ENCODE assay signal across 17 cellular contexts in genomic region chr16:4962716-4963115, GRCh38. TPM values are rescaled to one million over a fixed set of nuclear protein-coding genes. Genes with fewer than 3 reads are reported as not detected.
"Had no signal": no experiment of that assay in that cellular context is flagged by ENCODE, and none has a peak within 500 bp of the region (broad histone marks: within the 10 kb centered on the region; RNA-seq: fewer than 3 reads in every experiment).

No MANE protein-coding gene starts in this region.

- H3K4me3 ChIP-seq: left ventricle myocardium inferior, right atrium auricular region, stomach, transverse colon had no signal

- H3K9me3 Mint-ChIP-seq: activated naive CD8-positive, alpha-beta T cell treated with anti-CD3 and anti-CD28 coated beads, Interleukin-2, amount 50 U/mL, for 24 hours; activated T-helper 1 cell treated with anti-CD3 and anti-CD28 coated beads, Interleukin-12 subunit alpha, Interleukin-12 subunit beta, Interleukin-2, Interleukin-4 antibody, amounts not matched to agents 30 ng/mL and 10 ng/mL and 1 ng/mL, durations not matched to agents 14 hours and 24 hours and 36 hours; neural crest cell; T-helper 1 cell treated with Interleukin-12 subunit alpha and Interleukin-12 subunit beta and Interleukin-4 antibody, amounts not matched to agents 30 μg/mL and 1 μg/mL, for 36 hours; WTC11 had no signal

- DNase-seq: activated CD4-positive, alpha-beta T cell treated with anti-CD3 and anti-CD28 coated beads for 48 hours; activated naive CD4-positive, alpha-beta T cell; activated naive CD8-positive, alpha-beta T cell treated with anti-CD3 and anti-CD28 coated beads, Interleukin-2, amount 50 U/mL, for 24 hours; central memory CD4-positive, alpha-beta T cell; cortex of kidney; erythroblast; left ventricle myocardium inferior; mesendoderm; small intestine; stomach; transverse colon had no signal

- H3K36me3 Mint-ChIP-seq: WTC11 had no signal

- H3K27ac Mint-ChIP-seq: activated naive CD8-positive, alpha-beta T cell treated with anti-CD3 and anti-CD28 coated beads, Interleukin-2, amount 50 U/mL, for 24 hours; activated T-helper 1 cell treated with anti-CD3 and anti-CD28 coated beads, Interleukin-12 subunit alpha, Interleukin-12 subunit beta, Interleukin-2, Interleukin-4 antibody, amounts not matched to agents 30 ng/mL and 10 ng/mL and 1 ng/mL, durations not matched to agents 14 hours and 24 hours and 36 hours; T-helper 1 cell treated with Interleukin-12 subunit alpha and Interleukin-12 subunit beta and Interleukin-4 antibody, amounts not matched to agents 30 μg/mL and 1 μg/mL, for 36 hours; WTC11 had no signal

- ATAC-seq: activated naive CD8-positive, alpha-beta T cell treated with anti-CD3 and anti-CD28 coated beads, Interleukin-2, amount 50 U/mL, for 24 hours; WTC11 had no signal

- H3K4me1 ChIP-seq: parathyroid adenoma had no signal

- H3K27ac ChIP-seq: left ventricle myocardium inferior, parathyroid adenoma, right atrium auricular region, stomach, transverse colon had no signal

- H3K9me3 ChIP-seq: left ventricle myocardium inferior, right atrium auricular region, stomach, transverse colon had no signal

- H3K27me3 ChIP-seq: right atrium auricular region, stomach, transverse colon had no signal

- H3K36me3 ChIP-seq: left ventricle myocardium inferior, right atrium auricular region, stomach, transverse colon had no signal

- H3K4me3 Mint-ChIP-seq: activated naive CD8-positive, alpha-beta T cell treated with anti-CD3 and anti-CD28 coated beads, Interleukin-2, amount 50 U/mL, for 24 hours; activated T-helper 1 cell treated with anti-CD3 and anti-CD28 coated beads, Interleukin-12 subunit alpha, Interleukin-12 subunit beta, Interleukin-2, Interleukin-4 antibody, amounts not matched to agents 30 ng/mL and 10 ng/mL and 1 ng/mL, durations not matched to agents 14 hours and 24 hours and 36 hours; neural crest cell; T-helper 1 cell treated with Interleukin-12 subunit alpha and Interleukin-12 subunit beta and Interleukin-4 antibody, amounts not matched to agents 30 μg/mL and 1 μg/mL, for 36 hours; WTC11 had no signal

RNA-seq across cellular contexts. Expression of gene SEC14L5, which starts 4.6 kb away (rescaled TPM):
- total RNA-seq: activated T-helper 1 cell treated with anti-CD3 and anti-CD28 coated beads, Interleukin-12 subunit alpha, Interleukin-12 subunit beta, Interleukin-2, Interleukin-4 antibody, amounts not matched to agents 30 ng/mL and 10 ng/mL and 1 ng/mL, durations not matched to agents 14 hours and 24 hours and 36 hours had no signal

RNA-seq across cellular contexts. Expression of gene PPL, which starts 25.8 kb away (rescaled TPM):
- total RNA-seq: activated T-helper 1 cell treated with anti-CD3 and anti-CD28 coated beads, Interleukin-12 subunit alpha, Interleukin-12 subunit beta, Interleukin-2, Interleukin-4 antibody, amounts not matched to agents 30 ng/mL and 10 ng/mL and 1 ng/mL, durations not matched to agents 14 hours and 24 hours and 36 hours had no signal
